ENCODE assay signal across 1 cellular context in genomic region chr15:71276355-71276665, GRCh38.
TF ChIP-seq lines count a peak whose summit lies in the region.

No MANE protein-coding gene starts in this region.

TF ChIP-seq in GM23338, 12 proteins besides CTCF, POLR2A, EP300 and RAD21 (continued from another document):
- TF ChIP-seq ZNF462 (CRISPR knock-in tag; IDR thresholded peaks at IDR 0.05) (no peak), NANOG (IDR thresholded peaks at IDR 0.05; ENCODE audit: borderline replicate concordance) (no peak), REST (IDR thresholded peaks at IDR 0.05; ENCODE audit: unreplicated experiment) (no peak), STAT1 (IDR thresholded peaks at IDR 0.05; ENCODE audit: unreplicated experiment) (no peak), ZNF114 (CRISPR knock-in tag; IDR thresholded peaks at IDR 0.05) (no peak), EZH2phosphoT487 (IDR thresholded peaks at IDR 0.05; ENCODE audit: unreplicated experiment) (no peak), EZH2 (IDR thresholded peaks at IDR 0.05; ENCODE audit: low read depth, unreplicated experiment) (no peak), CREB1 (CRISPR knock-in tag; IDR thresholded peaks at IDR 0.05; ENCODE audit: low read depth) (no peak), POLR2AphosphoS5 (IDR thresholded peaks at IDR 0.05; ENCODE audit: low read depth) (no peak), JUNB (IDR thresholded peaks at IDR 0.05; ENCODE audit: unreplicated experiment) (no peak)
